1 cellular context compared by ENCODE assay signal in the genomic region with DNA sequence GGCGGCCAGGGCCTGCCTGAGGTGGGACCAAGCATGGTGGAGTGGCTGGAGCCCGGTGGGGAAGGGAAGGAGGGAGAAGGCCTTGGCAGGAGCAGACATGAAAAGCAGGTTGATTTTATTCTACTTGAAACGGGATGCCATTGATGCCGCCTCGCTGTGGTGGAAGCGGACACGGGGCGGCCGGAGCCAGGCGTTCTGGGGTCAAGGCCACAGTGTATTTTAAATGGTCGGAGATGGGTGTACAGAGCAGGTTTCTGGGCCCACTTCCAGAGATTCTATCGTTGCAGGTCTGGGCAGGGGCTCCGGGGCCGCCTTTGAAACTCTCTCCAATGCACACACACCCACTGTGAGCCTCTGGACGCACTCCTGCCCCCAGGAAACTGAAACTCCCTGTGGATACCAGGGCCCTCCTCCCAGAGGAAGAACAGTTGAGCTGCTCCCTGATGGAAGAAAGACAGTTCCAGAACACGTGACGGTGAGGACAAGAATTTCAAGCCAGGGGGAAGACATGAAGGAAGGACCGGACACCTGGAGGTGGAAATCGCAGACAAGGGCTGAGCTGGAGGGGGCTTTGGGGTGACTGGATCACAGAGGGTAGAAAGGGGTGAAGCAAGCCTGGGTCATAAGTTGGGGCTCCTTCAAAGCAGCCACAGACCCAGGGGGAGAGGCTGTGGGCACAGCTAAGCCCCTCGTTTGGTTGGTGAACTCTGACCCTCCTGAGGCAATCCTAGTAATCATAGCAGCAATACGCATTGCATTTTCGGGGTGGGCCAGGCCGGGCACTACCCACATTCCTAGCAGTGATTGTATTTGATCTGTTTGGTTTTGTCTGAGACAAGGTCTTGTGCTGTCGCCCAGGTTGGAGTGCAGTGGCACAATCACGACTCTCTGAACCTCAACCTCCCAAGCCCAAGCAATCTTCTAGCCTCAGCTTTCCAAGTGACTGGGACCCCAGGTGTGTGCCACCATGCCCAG.
A peak's percentile ranks its signal among the peaks of the same experiment; 100 is the strongest.
TF ChIP-seq lines count a peak whose summit lies in the region.

No MANE protein-coding gene starts in this region.

TF ChIP-seq in HepG2, 621 proteins besides CTCF, POLR2A, EP300 and RAD21 (continued from another document):
- TF ChIP-seq, protein P1, sequence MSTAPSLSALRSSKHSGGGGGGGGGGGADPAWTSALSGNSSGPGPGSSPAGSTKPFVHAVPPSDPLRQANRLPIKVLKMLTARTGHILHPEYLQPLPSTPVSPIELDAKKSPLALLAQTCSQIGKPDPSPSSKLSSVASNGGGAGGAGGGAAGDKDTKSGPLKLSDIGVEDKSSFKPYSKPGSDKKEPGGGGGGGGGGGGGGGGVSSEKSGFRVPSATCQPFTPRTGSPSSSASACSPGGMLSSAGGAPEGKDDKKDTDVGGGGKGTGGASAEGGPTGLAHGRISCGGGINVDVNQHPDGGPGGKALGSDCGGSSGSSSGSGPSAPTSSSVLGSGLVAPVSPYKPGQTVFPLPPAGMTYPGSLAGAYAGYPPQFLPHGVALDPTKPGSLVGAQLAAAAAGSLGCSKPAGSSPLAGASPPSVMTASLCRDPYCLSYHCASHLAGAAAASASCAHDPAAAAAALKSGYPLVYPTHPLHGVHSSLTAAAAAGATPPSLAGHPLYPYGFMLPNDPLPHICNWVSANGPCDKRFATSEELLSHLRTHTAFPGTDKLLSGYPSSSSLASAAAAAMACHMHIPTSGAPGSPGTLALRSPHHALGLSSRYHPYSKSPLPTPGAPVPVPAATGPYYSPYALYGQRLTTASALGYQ (CRISPR knock-in tag; IDR thresholded peaks at IDR 0.05) = peak; percentile 43; the same call in 1 of the 2 replicates
- TF ChIP-seq, protein P2, sequence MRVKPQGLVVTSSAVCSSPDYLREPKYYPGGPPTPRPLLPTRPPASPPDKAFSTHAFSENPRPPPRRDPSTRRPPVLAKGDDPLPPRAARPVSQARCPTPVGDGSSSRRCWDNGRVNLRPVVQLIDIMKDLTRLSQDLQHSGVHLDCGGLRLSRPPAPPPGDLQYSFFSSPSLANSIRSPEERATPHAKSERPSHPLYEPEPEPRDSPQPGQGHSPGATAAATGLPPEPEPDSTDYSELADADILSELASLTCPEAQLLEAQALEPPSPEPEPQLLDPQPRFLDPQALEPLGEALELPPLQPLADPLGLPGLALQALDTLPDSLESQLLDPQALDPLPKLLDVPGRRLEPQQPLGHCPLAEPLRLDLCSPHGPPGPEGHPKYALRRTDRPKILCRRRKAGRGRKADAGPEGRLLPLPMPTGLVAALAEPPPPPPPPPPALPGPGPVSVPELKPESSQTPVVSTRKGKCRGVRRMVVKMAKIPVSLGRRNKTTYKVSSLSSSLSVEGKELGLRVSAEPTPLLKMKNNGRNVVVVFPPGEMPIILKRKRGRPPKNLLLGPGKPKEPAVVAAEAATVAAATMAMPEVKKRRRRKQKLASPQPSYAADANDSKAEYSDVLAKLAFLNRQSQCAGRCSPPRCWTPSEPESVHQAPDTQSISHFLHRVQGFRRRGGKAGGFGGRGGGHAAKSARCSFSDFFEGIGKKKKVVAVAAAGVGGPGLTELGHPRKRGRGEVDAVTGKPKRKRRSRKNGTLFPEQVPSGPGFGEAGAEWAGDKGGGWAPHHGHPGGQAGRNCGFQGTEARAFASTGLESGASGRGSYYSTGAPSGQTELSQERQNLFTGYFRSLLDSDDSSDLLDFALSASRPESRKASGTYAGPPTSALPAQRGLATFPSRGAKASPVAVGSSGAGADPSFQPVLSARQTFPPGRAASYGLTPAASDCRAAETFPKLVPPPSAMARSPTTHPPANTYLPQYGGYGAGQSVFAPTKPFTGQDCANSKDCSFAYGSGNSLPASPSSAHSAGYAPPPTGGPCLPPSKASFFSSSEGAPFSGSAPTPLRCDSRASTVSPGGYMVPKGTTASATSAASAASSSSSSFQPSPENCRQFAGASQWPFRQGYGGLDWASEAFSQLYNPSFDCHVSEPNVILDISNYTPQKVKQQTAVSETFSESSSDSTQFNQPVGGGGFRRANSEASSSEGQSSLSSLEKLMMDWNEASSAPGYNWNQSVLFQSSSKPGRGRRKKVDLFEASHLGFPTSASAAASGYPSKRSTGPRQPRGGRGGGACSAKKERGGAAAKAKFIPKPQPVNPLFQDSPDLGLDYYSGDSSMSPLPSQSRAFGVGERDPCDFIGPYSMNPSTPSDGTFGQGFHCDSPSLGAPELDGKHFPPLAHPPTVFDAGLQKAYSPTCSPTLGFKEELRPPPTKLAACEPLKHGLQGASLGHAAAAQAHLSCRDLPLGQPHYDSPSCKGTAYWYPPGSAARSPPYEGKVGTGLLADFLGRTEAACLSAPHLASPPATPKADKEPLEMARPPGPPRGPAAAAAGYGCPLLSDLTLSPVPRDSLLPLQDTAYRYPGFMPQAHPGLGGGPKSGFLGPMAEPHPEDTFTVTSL (CRISPR knock-in tag; IDR thresholded peaks at IDR 0.05; ENCODE audit: borderline replicate concordance) = no peak
- TF ChIP-seq, protein P3, sequence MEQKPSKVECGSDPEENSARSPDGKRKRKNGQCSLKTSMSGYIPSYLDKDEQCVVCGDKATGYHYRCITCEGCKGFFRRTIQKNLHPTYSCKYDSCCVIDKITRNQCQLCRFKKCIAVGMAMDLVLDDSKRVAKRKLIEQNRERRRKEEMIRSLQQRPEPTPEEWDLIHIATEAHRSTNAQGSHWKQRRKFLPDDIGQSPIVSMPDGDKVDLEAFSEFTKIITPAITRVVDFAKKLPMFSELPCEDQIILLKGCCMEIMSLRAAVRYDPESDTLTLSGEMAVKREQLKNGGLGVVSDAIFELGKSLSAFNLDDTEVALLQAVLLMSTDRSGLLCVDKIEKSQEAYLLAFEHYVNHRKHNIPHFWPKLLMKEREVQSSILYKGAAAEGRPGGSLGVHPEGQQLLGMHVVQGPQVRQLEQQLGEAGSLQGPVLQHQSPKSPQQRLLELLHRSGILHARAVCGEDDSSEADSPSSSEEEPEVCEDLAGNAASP (CRISPR knock-in tag; IDR thresholded peaks at IDR 0.05; ENCODE audit: borderline replicate concordance) = peak; percentile 90; the same call in 1 of the 2 replicates
- TF ChIP-seq, protein P4, sequence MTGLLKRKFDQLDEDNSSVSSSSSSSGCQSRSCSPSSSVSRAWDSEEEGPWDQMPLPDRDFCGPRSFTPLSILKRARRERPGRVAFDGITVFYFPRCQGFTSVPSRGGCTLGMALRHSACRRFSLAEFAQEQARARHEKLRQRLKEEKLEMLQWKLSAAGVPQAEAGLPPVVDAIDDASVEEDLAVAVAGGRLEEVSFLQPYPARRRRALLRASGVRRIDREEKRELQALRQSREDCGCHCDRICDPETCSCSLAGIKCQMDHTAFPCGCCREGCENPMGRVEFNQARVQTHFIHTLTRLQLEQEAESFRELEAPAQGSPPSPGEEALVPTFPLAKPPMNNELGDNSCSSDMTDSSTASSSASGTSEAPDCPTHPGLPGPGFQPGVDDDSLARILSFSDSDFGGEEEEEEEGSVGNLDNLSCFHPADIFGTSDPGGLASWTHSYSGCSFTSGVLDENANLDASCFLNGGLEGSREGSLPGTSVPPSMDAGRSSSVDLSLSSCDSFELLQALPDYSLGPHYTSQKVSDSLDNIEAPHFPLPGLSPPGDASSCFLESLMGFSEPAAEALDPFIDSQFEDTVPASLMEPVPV (CRISPR knock-in tag; IDR thresholded peaks at IDR 0.05) = no peak
- TF ChIP-seq SOX5 (CRISPR knock-in tag; IDR thresholded peaks at IDR 0.05; ENCODE audit: borderline replicate concordance) (0 out of 2 replicates have a peak, but pooled peaks have one; percentile 18), ZNF143 (CRISPR knock-in tag; IDR thresholded peaks at IDR 0.05) (no peak), CCAR2 (optimal IDR thresholded peaks at IDR 0.05; ENCODE audit: low read depth, low read length) (no peak), BRCA1 (CRISPR knock-in tag; IDR thresholded peaks at IDR 0.05) (no peak), ZBTB38 (CRISPR knock-in tag; IDR thresholded peaks at IDR 0.05) (no peak), ETV5 (CRISPR knock-in tag; IDR thresholded peaks at IDR 0.05; ENCODE audit: borderline replicate concordance) (0 out of 2 replicates have a peak, but pooled peaks have one; percentile 11), PRPF4 (IDR thresholded peaks at IDR 0.05; ENCODE audit: low read depth, low read length, poor library complexity, severe bottlenecking) (no peak), MYC (CRISPR knock-in tag; IDR thresholded peaks at IDR 0.05; ENCODE audit: borderline replicate concordance) (peak; percentile 11; the same call in 1 of the 2 replicates), ZKSCAN1 (IDR thresholded peaks at IDR 0.05; ENCODE audit: low read length) (no peak)
- TF ChIP-seq, protein P5, sequence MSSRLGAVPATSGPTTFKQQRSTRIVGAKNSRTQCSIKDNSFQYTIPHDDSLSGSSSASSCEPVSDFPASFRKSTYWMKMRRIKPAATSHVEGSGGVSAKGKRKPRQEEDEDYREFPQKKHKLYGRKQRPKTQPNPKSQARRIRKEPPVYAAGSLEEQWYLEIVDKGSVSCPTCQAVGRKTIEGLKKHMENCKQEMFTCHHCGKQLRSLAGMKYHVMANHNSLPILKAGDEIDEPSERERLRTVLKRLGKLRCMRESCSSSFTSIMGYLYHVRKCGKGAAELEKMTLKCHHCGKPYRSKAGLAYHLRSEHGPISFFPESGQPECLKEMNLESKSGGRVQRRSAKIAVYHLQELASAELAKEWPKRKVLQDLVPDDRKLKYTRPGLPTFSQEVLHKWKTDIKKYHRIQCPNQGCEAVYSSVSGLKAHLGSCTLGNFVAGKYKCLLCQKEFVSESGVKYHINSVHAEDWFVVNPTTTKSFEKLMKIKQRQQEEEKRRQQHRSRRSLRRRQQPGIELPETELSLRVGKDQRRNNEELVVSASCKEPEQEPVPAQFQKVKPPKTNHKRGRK (CRISPR knock-in tag; IDR thresholded peaks at IDR 0.05) = 0 out of 2 replicates have a peak, but pooled peaks have one; percentile 58
- TF ChIP-seq, protein P6, sequence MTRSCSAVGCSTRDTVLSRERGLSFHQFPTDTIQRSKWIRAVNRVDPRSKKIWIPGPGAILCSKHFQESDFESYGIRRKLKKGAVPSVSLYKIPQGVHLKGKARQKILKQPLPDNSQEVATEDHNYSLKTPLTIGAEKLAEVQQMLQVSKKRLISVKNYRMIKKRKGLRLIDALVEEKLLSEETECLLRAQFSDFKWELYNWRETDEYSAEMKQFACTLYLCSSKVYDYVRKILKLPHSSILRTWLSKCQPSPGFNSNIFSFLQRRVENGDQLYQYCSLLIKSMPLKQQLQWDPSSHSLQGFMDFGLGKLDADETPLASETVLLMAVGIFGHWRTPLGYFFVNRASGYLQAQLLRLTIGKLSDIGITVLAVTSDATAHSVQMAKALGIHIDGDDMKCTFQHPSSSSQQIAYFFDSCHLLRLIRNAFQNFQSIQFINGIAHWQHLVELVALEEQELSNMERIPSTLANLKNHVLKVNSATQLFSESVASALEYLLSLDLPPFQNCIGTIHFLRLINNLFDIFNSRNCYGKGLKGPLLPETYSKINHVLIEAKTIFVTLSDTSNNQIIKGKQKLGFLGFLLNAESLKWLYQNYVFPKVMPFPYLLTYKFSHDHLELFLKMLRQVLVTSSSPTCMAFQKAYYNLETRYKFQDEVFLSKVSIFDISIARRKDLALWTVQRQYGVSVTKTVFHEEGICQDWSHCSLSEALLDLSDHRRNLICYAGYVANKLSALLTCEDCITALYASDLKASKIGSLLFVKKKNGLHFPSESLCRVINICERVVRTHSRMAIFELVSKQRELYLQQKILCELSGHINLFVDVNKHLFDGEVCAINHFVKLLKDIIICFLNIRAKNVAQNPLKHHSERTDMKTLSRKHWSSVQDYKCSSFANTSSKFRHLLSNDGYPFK (CRISPR knock-in tag; IDR thresholded peaks at IDR 0.05; ENCODE audit: borderline replicate concordance) = 0 out of 2 replicates have a peak, but pooled peaks have one; percentile 42
- TF ChIP-seq, protein P7, sequence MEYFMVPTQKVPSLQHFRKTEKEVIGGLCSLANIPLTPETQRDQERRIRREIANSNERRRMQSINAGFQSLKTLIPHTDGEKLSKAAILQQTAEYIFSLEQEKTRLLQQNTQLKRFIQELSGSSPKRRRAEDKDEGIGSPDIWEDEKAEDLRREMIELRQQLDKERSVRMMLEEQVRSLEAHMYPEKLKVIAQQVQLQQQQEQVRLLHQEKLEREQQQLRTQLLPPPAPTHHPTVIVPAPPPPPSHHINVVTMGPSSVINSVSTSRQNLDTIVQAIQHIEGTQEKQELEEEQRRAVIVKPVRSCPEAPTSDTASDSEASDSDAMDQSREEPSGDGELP (IDR thresholded peaks at IDR 0.05; ENCODE audit: borderline replicate concordance, low read depth) = 0 out of 2 replicates have a peak, but pooled peaks have one; percentile 11
